In the genomic region with DNA sequence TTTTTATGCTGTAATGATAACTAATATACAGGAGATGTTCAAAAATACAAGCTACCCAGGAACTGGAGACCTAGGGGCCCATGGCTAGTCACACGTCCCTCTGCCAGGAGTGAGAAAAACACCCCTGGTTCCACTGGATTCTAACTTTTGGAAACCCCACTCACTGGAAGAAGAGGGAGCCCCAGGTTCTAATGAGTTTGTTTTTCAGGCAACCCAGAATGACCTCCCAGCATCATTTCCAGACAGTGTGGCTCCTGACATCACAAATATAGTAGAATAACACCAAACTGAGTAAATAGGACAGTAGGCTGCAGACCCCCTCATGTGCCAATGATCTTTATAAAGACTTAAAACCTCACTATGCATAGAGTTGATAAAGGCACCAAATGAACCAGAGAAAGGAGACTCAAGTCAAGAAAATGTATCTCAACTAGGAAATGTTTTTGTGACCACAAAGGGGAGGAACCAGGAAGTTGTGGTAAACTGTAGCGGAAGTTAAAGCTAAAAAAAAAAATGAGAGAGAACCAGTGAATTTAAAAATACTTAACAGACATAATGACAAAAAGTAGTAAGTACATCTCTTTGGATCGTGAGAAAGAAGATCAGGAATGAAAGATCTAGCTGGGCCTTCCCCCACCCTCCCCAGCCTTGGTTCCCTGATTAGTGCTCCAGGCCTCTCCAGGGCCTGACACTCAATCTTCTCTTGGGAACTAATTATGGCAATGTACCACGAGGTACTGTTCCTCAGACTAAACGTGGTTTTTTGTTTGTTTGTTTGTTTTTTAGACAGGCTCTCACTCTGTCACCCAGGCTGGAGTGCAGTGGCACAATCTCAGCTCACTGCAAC, we compare ENCODE assay signal across 8 cellular contexts. TPM values are rescaled to one million over a fixed set of nuclear protein-coding genes. Genes with fewer than 3 reads are reported as not detected.
DNase-seq lines count a peak whose midpoint lies in the region; ATAC-seq and TF ChIP-seq lines count a peak whose summit lies in the region.

No MANE protein-coding gene starts in this region.

- H3K9me3 ChIP-seq in stomach, result no peaks in the 10 kb centered on the region

- no peak for TF ChIP-seq EP300 in stomach (IDR thresholded peaks at IDR 0.05)

- H3K4me3 ChIP-seq in stomach, result no peak overlapping the region

- peak overlapping the region; percentile 57 for H3K4me3 Mint-ChIP-seq in activated T-cell treated with anti-CD3 and anti-CD28 coated beads, Interleukin-2, amount 50 U/mL, for 4 hours

- no peaks in the 10 kb centered on the region for H3K36me3 Mint-ChIP-seq in activated T-cell treated with anti-CD3 and anti-CD28 coated beads, Interleukin-2, amount 50 U/mL, for 4 hours (ENCODE audit: insufficient read depth)

- WGBS in stomach, 5 donors, result 29 to 45% (median 35%) methylated on average over 5 of the region's 5 CpGs

- intact Hi-C loops in stomach (cut with DNase I; ENCODE audit: low total_unique reads), result no loop called here

- no peaks in the 10 kb centered on the region for H3K36me3 ChIP-seq in stomach

- H3K27me3 ChIP-seq in stomach, result no peaks in the 10 kb centered on the region

- peaks cover 0 to 17% (median 0%) of the 10 kb centered on the region in 4 donors for H3K4me1 ChIP-seq in stomach

- DNase-seq in activated T-cell treated with anti-CD3 and anti-CD28 coated beads, Interleukin-2, amount 50 U/mL, for 4 hours, result no peak
- DNase-seq in activated T-cell treated with anti-CD3 and anti-CD28 coated beads for 4 hours, result no peak
- DNase-seq in MV-4-11 (lab: John Stamatoyannopoulos, UW), result peak; percentile 93
- DNase-seq in dermis blood vessel endothelial cell, result peak; percentile 42
- no peak for DNase-seq in stomach
- no peak for DNase-seq in amniotic stem cell (lab: John Stamatoyannopoulos, UW)

- H3K4me1 Mint-ChIP-seq in activated T-cell treated with anti-CD3 and anti-CD28 coated beads, Interleukin-2, amount 50 U/mL, for 4 hours (ENCODE audit: low read depth), result peaks cover 64% of the 10 kb centered on the region

- peak overlapping the region; percentile 47 to 72 (median 63) for H3K27ac ChIP-seq in stomach

- no peaks in the 10 kb centered on the region for H3K9me3 Mint-ChIP-seq in activated T-cell treated with anti-CD3 and anti-CD28 coated beads, Interleukin-2, amount 50 U/mL, for 4 hours

- TF ChIP-seq POLR2A in stomach (IDR thresholded peaks at IDR 0.05), result no peak

- peak; percentile 62 to 83 for ATAC-seq in activated T-cell treated with anti-CD3 and anti-CD28 coated beads, Interleukin-2, amount 50 U/mL, for 4 hours
- ATAC-seq in GM21717 (IDR thresholded peaks at IDR 0.05; ENCODE audit: unreplicated experiment) (no peak), GM19463 (IDR thresholded peaks at IDR 0.05; ENCODE audit: unreplicated experiment) (no peak)

- H3K27me3 Mint-ChIP-seq in activated T-cell treated with anti-CD3 and anti-CD28 coated beads, Interleukin-2, amount 50 U/mL, for 4 hours (ENCODE audit: low read depth), result no peaks in the 10 kb centered on the region

- TF ChIP-seq CTCF in stomach (IDR thresholded peaks at IDR 0.05), result no peak

RNA-seq across cellular contexts. Expression of a gene that starts 19.8 kb away (rescaled TPM):
- 1,000 to 10,000 TPM in 1 of 3 donors, 100 to 1,000 TPM in 2; 695 to 1,026 (median 934) TPM for total RNA-seq in activated T-cell treated with anti-CD3 and anti-CD28 coated beads, Interleukin-2, amount 50 U/mL, for 4 hours
- total RNA-seq in dermis blood vessel endothelial cell (717 and 1,065 TPM in 2 replicates), stomach (100 to 1,000 TPM; 182 to 566 (median 272) TPM)
- 100 to 1,000 TPM; 120 to 300 (median 121) TPM for polyA plus RNA-seq in stomach

RNA-seq across cellular contexts. Expression of a gene that starts 47.2 kb away (rescaled TPM):
- 100 to 1,000 TPM; 134 to 142 (median 138) TPM for total RNA-seq in activated T-cell treated with anti-CD3 and anti-CD28 coated beads, Interleukin-2, amount 50 U/mL, for 4 hours
- total RNA-seq in dermis blood vessel endothelial cell (53.1 and 63.0 TPM in 2 replicates), stomach (10 to 100 TPM; 12.7 to 39.7 (median 19.2) TPM)
- 10 to 100 TPM; 42.6 to 53.3 (median 48.9) TPM for polyA plus RNA-seq in stomach

RNA-seq across cellular contexts. Expression of a gene that starts 48.0 kb away (rescaled TPM):
- total RNA-seq in activated T-cell treated with anti-CD3 and anti-CD28 coated beads, Interleukin-2, amount 50 U/mL, for 4 hours, result 10 to 100 TPM; 41.3 to 49.3 (median 43.8) TPM
- total RNA-seq in dermis blood vessel endothelial cell, result 2.9 and 3.5 TPM in 2 replicates
- total RNA-seq in stomach, result 10 to 100 TPM in 2 of 5 donors, under 1 TPM in 1, not detected in 2; 0.89 to 10.7 (median 10.5) TPM
- polyA plus RNA-seq in stomach, result 1 to 10 TPM; 4.1 to 7.1 (median 5.5) TPM

Comparison
In these comparisons a context has a peak if more than half of its experiments do, and no peak if none do; other contexts are left out.
1. ATAC-seq: peak in activated T-cell treated with anti-CD3 and anti-CD28 coated beads, Interleukin-2, amount 50 U/mL, for 4 hours (2 of 2); none in GM21717 (single experiment) and GM19463 (single experiment).
2. DNase-seq: peak in MV-4-11 (single experiment) and dermis blood vessel endothelial cell (single experiment); none in activated T-cell treated with anti-CD3 and anti-CD28 coated beads, Interleukin-2, amount 50 U/mL, for 4 hours (single experiment), activated T-cell treated with anti-CD3 and anti-CD28 coated beads for 4 hours (single experiment), stomach (single experiment) and amniotic stem cell (single experiment).